24 cellular contexts compared by ENCODE assay signal in the genomic region with DNA sequence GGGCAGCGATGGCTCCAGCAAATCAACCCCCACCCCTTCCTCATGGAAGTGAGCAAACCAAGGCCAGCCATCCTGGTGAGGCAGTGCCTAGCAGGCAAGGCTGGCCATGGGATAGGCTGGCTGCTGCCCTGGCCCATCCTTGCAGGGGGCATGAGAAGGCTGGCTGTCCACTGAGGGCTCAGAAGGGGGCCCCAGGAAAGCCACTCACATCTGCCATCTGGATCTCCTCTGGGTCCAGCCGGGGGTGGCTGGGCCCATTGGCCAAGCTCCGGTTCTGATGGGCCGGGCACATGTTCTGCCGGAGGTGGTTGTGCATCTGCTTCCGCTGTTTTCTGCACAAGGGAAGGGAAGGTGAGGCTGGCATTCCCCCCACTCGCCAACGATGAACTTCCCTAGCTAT. TPM values are rescaled to one million over a fixed set of nuclear protein-coding genes. Genes with fewer than 3 reads are reported as not detected.
"Had no signal": no experiment of that assay in that cellular context is flagged by ENCODE, and none has a peak within 500 bp of the region (broad histone marks: within the 10 kb centered on the region; RNA-seq: fewer than 3 reads in every experiment).

No MANE protein-coding gene starts in this region.

- H3K36me3 ChIP-seq: Peyer's patch, SJSA1 had no signal

- H3K27me3 ChIP-seq: body of pancreas, Peyer's patch had no signal

- H3K4me3 Mint-ChIP-seq: activated CD4-positive, alpha-beta memory T cell treated with anti-CD3 and anti-CD28 coated beads for 36 hours; activated CD4-positive, alpha-beta T cell treated with anti-CD3 and anti-CD28 coated beads, Interleukin-2, amount 10 ng/mL, durations not matched to agents 7 days and 5 days; activated T-cell treated with anti-CD3 and anti-CD28 coated beads, Interleukin-2, amount 50 U/mL, for 4 hours; WTC11 had no signal

- H3K4me1 ChIP-seq: body of pancreas had no signal

- H3K9me3 ChIP-seq: body of pancreas, Peyer's patch, SJSA1 had no signal

- DNase-seq: activated CD4-positive, alpha-beta memory T cell treated with anti-CD3 and anti-CD28 coated beads for 36 hours; activated CD4-positive, alpha-beta T cell treated with anti-CD3 and anti-CD28 coated beads, Interleukin-2, amount 10 ng/mL, durations not matched to agents 7 days and 5 days; activated CD8-positive, alpha-beta memory T cell treated with anti-CD3 and anti-CD28 coated beads for 24 hours; activated effector memory CD4-positive, alpha-beta T cell treated with anti-CD3 and anti-CD28 coated beads, Interleukin-2, amount 50 U/mL, for 16 hours; activated naive CD4-positive, alpha-beta T cell treated with Interleukin-2 at 50 U/mL for 16 hours; activated T-cell treated with anti-CD3 and anti-CD28 coated beads, Interleukin-2, amount 50 U/mL, for 4 hours; central memory CD4-positive, alpha-beta T cell; Karpas-422; MM.1S; NCI-H1105 treated with DMSO at 0.1 percent for 48 hours; NCI-H1436 treated with DMSO at 0.1 percent for 48 hours; NCI-H187; NCI-H2081; NCI-H510A treated with DMSO at 0.1 percent for 48 hours; Peyer's patch; SHP77; SW 1271 had no signal

- H3K27ac ChIP-seq: body of pancreas, Peyer's patch, RWPE1, SJSA1 had no signal

- H3K4me3 ChIP-seq: body of pancreas, K562, Peyer's patch, SJSA1 had no signal

- ATAC-seq: activated T-cell treated with anti-CD3 and anti-CD28 coated beads, Interleukin-2, amount 50 U/mL, for 4 hours; body of pancreas; K562; SK-N-SH treated with all-trans-retinoic acid at 6 μM for 48 hours; WTC11 had no signal

- H3K36me3 Mint-ChIP-seq: activated CD4-positive, alpha-beta memory T cell treated with anti-CD3 and anti-CD28 coated beads for 36 hours; WTC11 had no signal

- H3K27ac Mint-ChIP-seq: activated CD4-positive, alpha-beta memory T cell treated with anti-CD3 and anti-CD28 coated beads for 36 hours; activated CD4-positive, alpha-beta T cell treated with anti-CD3 and anti-CD28 coated beads, Interleukin-2, amount 10 ng/mL, durations not matched to agents 7 days and 5 days; WTC11 had no signal

- H3K27me3 Mint-ChIP-seq: activated CD4-positive, alpha-beta memory T cell treated with anti-CD3 and anti-CD28 coated beads for 36 hours had no signal

- H3K9me3 Mint-ChIP-seq: activated CD4-positive, alpha-beta memory T cell treated with anti-CD3 and anti-CD28 coated beads for 36 hours; activated CD4-positive, alpha-beta T cell treated with anti-CD3 and anti-CD28 coated beads, Interleukin-2, amount 10 ng/mL, durations not matched to agents 7 days and 5 days; activated T-cell treated with anti-CD3 and anti-CD28 coated beads, Interleukin-2, amount 50 U/mL, for 4 hours; WTC11 had no signal

RNA-seq across cellular contexts. Expression of gene PSD2, which starts 57.1 kb away (rescaled TPM):
- total RNA-seq: activated CD4-positive, alpha-beta memory T cell treated with anti-CD3 and anti-CD28 coated beads for 36 hours; activated CD4-positive, alpha-beta T cell treated with anti-CD3 and anti-CD28 coated beads, Interleukin-2, amount 10 ng/mL, durations not matched to agents 7 days and 5 days; activated T-cell treated with anti-CD3 and anti-CD28 coated beads, Interleukin-2, amount 50 U/mL, for 4 hours; Peyer's patch; T-helper 1 cell treated with Interleukin-12 subunit alpha and Interleukin-12 subunit beta and Interleukin-4 antibody, amounts not matched to agents 30 ng/mL and 1 ng/mL, for 36 hours had no signal
